39 cellular contexts compared by ENCODE assay signal in the genomic region with DNA sequence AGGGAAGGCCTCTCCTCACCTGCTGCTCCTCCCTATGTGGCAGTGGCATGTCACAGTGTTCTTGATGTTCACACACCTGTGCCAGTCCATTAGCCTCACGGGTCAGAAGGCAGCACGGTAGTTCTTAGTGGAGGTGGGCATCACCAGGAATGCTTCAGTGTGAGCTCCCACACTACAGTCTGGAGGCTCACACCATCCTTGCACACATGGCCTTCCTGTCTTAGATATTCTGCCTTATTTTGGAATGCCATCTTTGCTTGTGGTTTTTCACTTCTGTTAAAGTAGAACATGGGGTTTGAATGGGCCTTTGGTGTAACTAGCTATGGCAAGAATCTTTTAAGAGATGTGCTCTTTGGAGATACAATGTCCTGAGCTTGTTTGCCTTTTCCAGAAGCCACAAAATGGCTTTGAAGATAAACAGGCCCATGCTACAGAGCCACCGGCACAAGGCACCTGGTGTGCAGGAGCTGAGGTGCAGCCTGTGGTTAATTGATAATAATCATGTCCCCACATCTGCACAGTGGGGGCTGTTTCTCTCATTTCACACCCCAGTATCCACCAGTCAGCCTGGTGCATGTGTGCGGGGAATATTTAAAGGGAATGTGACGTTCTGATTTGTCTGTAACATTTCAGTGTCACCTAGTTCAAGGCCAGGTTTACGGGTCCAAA. TPM values are rescaled to one million over a fixed set of nuclear protein-coding genes. Genes with fewer than 3 reads are reported as not detected.
"Had no signal": no experiment of that assay in that cellular context is flagged by ENCODE, and none has a peak within 500 bp of the region (broad histone marks: within the 10 kb centered on the region; RNA-seq: fewer than 3 reads in every experiment).

No MANE protein-coding gene starts in this region.

- H3K4me2 ChIP-seq: neural progenitor cell had no signal

- H3K4me3 ChIP-seq: esophagus muscularis mucosa, heart right ventricle, left lung, lung, neural progenitor cell, stomach, thyroid gland, upper lobe of left lung had no signal

- H3K27ac ChIP-seq: brain microvascular endothelial cell, esophagus muscularis mucosa, foreskin keratinocyte, heart right ventricle, left lung, neural progenitor cell, stomach, thyroid gland, upper lobe of left lung had no signal

- H3K27me3 Mint-ChIP-seq: activated CD4-positive, alpha-beta T cell treated with anti-CD3 and anti-CD28 coated beads for 36 hours; activated T-helper 17 cell treated with anti-CD3 and anti-CD28 coated beads, Interleukin-2, amount 50 U/mL, for 72 hours; stimulated activated memory B cell treated with anti-CD40 and anti-IgM and Interleukin-4, amounts not matched to agents 10 μg/mL and 1 μg/mL and 100 μg/mL, for 72 hours; T-cell had no signal

- H2AFZ ChIP-seq: neural progenitor cell had no signal

- H3K36me3 ChIP-seq: neural progenitor cell had no signal

- H3K9me3 ChIP-seq: esophagus muscularis mucosa, left lung, stomach, thyroid gland, upper lobe of left lung had no signal

- H3K27ac Mint-ChIP-seq: activated CD4-positive, alpha-beta T cell treated with anti-CD3 and anti-CD28 coated beads for 36 hours; activated T-helper 17 cell treated with anti-CD3 and anti-CD28 coated beads, Interleukin-2, amount 50 U/mL, for 72 hours; stimulated activated memory B cell treated with anti-CD40 and anti-IgM and Interleukin-4, amounts not matched to agents 10 μg/mL and 1 μg/mL and 100 μg/mL, for 72 hours; T-cell had no signal

- H3K4me1 ChIP-seq: foreskin keratinocyte had no signal

- DNase-seq: activated CD4-positive, alpha-beta T cell treated with anti-CD3 and anti-CD28 coated beads for 36 hours; activated CD4-positive, alpha-beta T cell treated with anti-CD3 and anti-CD28 coated beads, Interleukin-2, amount 50 U/mL, for 48 hours; activated CD4-positive, CD25-positive, alpha-beta regulatory T cell; activated CD8-positive, alpha-beta memory T cell treated with anti-CD3 and anti-CD28 coated beads, Interleukin-2, amount 50 U/mL, for 48 hours; activated gamma-delta T cell treated with Interleukin-2 at 50 U/mL for 16 hours; activated naive CD4-positive, alpha-beta T cell treated with anti-CD3 and anti-CD28 coated beads, Interleukin-2, amount 50 U/mL, for 16 hours; activated T-cell treated with anti-CD3 and anti-CD28 coated beads, Interleukin-2, amount 50 U/mL, for 4 hours; amniotic stem cell; brain microvascular endothelial cell; caudate nucleus; cortex of kidney; foreskin keratinocyte; heart right ventricle; left lung; mesendoderm; natural killer cell; posterior cingulate gyrus; small intestine; stimulated activated CD4-positive, alpha-beta T cell treated with anti-CD3 and anti-CD28 coated beads, Interleukin-1b, Interleukin-23, amount 100 ng/mL, for 48 hours; stimulated activated CD4-positive, alpha-beta T cell treated with anti-CD3 and anti-CD28 coated beads, Interleukin-4, amount 100 ng/mL, for 4 hours; stimulated activated CD8-positive, alpha-beta memory T cell treated with anti-CD3 and anti-CD28 coated beads, Interleukin-4, amount 100 ng/mL, for 48 hours; stomach; T-cell; thyroid gland; upper lobe of left lung had no signal

- H3K9ac ChIP-seq: neural progenitor cell had no signal

- ATAC-seq: activated CD4-positive, alpha-beta T cell treated with anti-CD3 and anti-CD28 coated beads for 36 hours; activated T-cell treated with anti-CD3 and anti-CD28 coated beads, Interleukin-2, amount 50 U/mL, for 4 hours; activated T-helper 17 cell treated with anti-CD3 and anti-CD28 coated beads, Interleukin-2, amount 50 U/mL, for 72 hours; foreskin keratinocyte; heart right ventricle; left lung; natural killer cell; sciatic nerve; stimulated activated memory B cell treated with anti-CD40 and anti-IgM and Interleukin-4, amounts not matched to agents 10 μg/mL and 1 μg/mL and 100 μg/mL, for 72 hours; T-cell had no signal

- H3K9me3 Mint-ChIP-seq: activated T-cell treated with anti-CD3 and anti-CD28 coated beads, Interleukin-2, amount 50 U/mL, for 4 hours; activated T-helper 17 cell treated with anti-CD3 and anti-CD28 coated beads, Interleukin-2, amount 50 U/mL, for 72 hours; natural killer cell; neural progenitor cell; T-cell; T-helper 2 cell treated with Interferon-gamma antibody and Interleukin-4, amounts not matched to agents 5 μg/mL and 100 μg/mL, for 36 hours had no signal

- H3K4me3 Mint-ChIP-seq: activated CD4-positive, alpha-beta T cell treated with anti-CD3 and anti-CD28 coated beads for 36 hours; activated T-cell treated with anti-CD3 and anti-CD28 coated beads, Interleukin-2, amount 50 U/mL, for 4 hours; activated T-helper 17 cell treated with anti-CD3 and anti-CD28 coated beads, Interleukin-2, amount 50 U/mL, for 72 hours; neural progenitor cell; stimulated activated memory B cell treated with anti-CD40 and anti-IgM and Interleukin-4, amounts not matched to agents 10 μg/mL and 1 μg/mL and 100 μg/mL, for 72 hours; T-cell; T-helper 2 cell treated with Interferon-gamma antibody and Interleukin-4, amounts not matched to agents 5 μg/mL and 100 μg/mL, for 36 hours had no signal

- H3K27me3 ChIP-seq: brain microvascular endothelial cell, esophagus muscularis mucosa, heart right ventricle, left lung, stomach, thyroid gland, upper lobe of left lung had no signal

RNA-seq across cellular contexts. Expression of a gene that starts 57.5 kb away (rescaled TPM):
- total RNA-seq: activated CD4-positive, alpha-beta T cell treated with anti-CD3 and anti-CD28 coated beads for 36 hours; activated CD8-positive, alpha-beta memory T cell treated with anti-CD3 and anti-CD28 coated beads for 36 hours; activated T-cell treated with anti-CD3 and anti-CD28 coated beads, Interleukin-2, amount 50 U/mL, for 4 hours; activated T-helper 17 cell treated with anti-CD3 and anti-CD28 coated beads, Interleukin-2, amount 50 U/mL, for 72 hours; astrocyte; chondrocyte; esophagus muscularis mucosa; foreskin keratinocyte; heart right ventricle; kidney epithelial cell; left lung; lung; mononuclear cell; natural killer cell; omental fat pad; renal cortical epithelial cell; sciatic nerve; T-cell; thyroid gland; upper lobe of left lung had no signal
